ENCODE assay signal across 25 cellular contexts in the genomic region with DNA sequence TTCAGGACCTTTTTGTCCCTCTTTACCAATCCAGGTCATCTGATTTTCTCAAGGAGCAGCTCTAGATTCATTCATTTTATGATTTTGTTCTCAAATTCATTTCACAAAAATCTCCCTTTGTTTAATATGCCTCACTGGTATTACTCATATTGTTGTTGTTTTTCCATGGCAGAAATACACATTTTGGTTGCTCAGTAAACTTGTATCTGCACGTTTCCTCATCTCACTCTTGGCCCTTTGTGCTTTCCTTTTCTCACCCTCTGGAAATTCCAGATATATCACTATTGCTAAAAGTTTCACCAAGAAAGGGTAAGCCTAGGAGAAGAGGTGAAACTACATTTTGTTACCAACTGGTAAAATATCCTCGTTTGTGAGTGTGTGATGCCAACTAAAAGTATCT. TPM values are rescaled to one million over a fixed set of nuclear protein-coding genes. Genes with fewer than 3 reads are reported as not detected.
DNase-seq lines count a peak whose midpoint lies in the region; ATAC-seq, FAIRE-seq and TF ChIP-seq lines count a peak whose summit lies in the region.
"Had no signal": no experiment of that assay in that cellular context is flagged by ENCODE, and none has a peak within 500 bp of the region (broad histone marks: within the 10 kb centered on the region; RNA-seq: fewer than 3 reads in every experiment).

No MANE protein-coding gene starts in this region.

- H3K36me3 ChIP-seq in GM23248 (ENCODE audit: low read depth) (no peaks in the 10 kb centered on the region), bronchial epithelial cell (ENCODE audit: control insufficient read depth, insufficient read depth, low read length) (no peaks in the 10 kb centered on the region), suprapubic skin (no peaks in the 10 kb centered on the region), H7 (replicated peaks; ENCODE audit: control insufficient read depth, insufficient read depth, low read length) (no peaks in the 10 kb centered on the region)
- H3K36me3 ChIP-seq: BE2C; BLaER1 treated with 17β-estradiol and CSF1 and Interleukin-3, amounts not matched to agents 10 nM and 100 nM; HAP-1 had no signal

- H3K4me1 ChIP-seq in GM23248 (ENCODE audit: insufficient read depth) (peaks cover 30% of the 10 kb centered on the region), foreskin keratinocyte (peaks cover 12% of the 10 kb centered on the region), suprapubic skin (peaks cover 23% of the 10 kb centered on the region)
- H3K4me1 ChIP-seq: HAP-1 had no signal

- DNase-seq in GM23248 (peak; percentile 5), bronchial epithelial cell (ENCODE audit: low read depth) (peak; percentile 75), foreskin keratinocyte (peak in 1 of 2 donors; percentile 54), suprapubic skin (ENCODE audit: low spot score in 2 of 2) (no peak), H7 (no peak), NCI-H2081 treated with DMSO at 0.1 percent for 48 hours (lab: John Stamatoyannopoulos, UW) (no peak), NCI-H82 (lab: John Stamatoyannopoulos, UW) (no peak)
- no peak for DNase-seq in T-helper 2 cell treated with Interferon-gamma antibody and Interleukin-4, amounts not matched to agents 5 μg/mL and 100 μg/mL, for 36 hours (ENCODE audit: low spot score)
- DNase-seq: 8988T; ACHN; AML-193; BE2C; Calu3; CD4-positive, alpha-beta memory T cell; COR-L47; DMS153; DND-41 had no signal

- H3K9me3 ChIP-seq in GM23248 (ENCODE audit: low read depth) = no peaks in the 10 kb centered on the region
- no peaks in the 10 kb centered on the region for H3K9me3 ChIP-seq in suprapubic skin
- H3K9me3 ChIP-seq: A549; BE2C; BLaER1 treated with 17β-estradiol and CSF1 and Interleukin-3, amounts not matched to agents 10 nM and 100 nM; HAP-1 had no signal

- peaks cover 26% of the 10 kb centered on the region for H3F3A ChIP-seq in GM23248 (ENCODE audit: insufficient read depth)

- no peak for TF ChIP-seq POLR2A in suprapubic skin (IDR thresholded peaks at IDR 0.05)

- peak overlapping the region; percentile 1; the same call in 1 of the 2 replicates for H2AFZ ChIP-seq in GM23248
- H2AFZ ChIP-seq: GM23338 had no signal

- no peak for TF ChIP-seq CTCF in bronchial epithelial cell (IDR thresholded peaks at IDR 0.05; ENCODE audit: insufficient read depth, low read length, severe bottlenecking)
- no peak for TF ChIP-seq CTCF in foreskin keratinocyte (conservative IDR thresholded peaks at IDR 0.05)
- no peak for TF ChIP-seq CTCF in suprapubic skin (IDR thresholded peaks at IDR 0.05)

- H3K27ac Mint-ChIP-seq in T-helper 2 cell treated with Interferon-gamma antibody and Interleukin-4, amounts not matched to agents 5 μg/mL and 100 μg/mL, for 36 hours = no peak overlapping the region
- H3K27ac Mint-ChIP-seq: CD4-positive, alpha-beta memory T cell; GM23338 had no signal

- no peak for TF ChIP-seq EP300 in suprapubic skin (IDR thresholded peaks at IDR 0.05)

- H3K36me3 Mint-ChIP-seq in T-helper 2 cell treated with Interferon-gamma antibody and Interleukin-4, amounts not matched to agents 5 μg/mL and 100 μg/mL, for 36 hours (ENCODE audit: low read depth) = no peaks in the 10 kb centered on the region
- H3K36me3 Mint-ChIP-seq: CD4-positive, alpha-beta memory T cell had no signal

- H3K9ac ChIP-seq in GM23248 = no peak overlapping the region
- H3K9ac ChIP-seq: BLaER1 treated with 17β-estradiol and CSF1 and Interleukin-3, amounts not matched to agents 10 nM and 100 nM had no signal

- no peaks in the 10 kb centered on the region for H3K27me3 Mint-ChIP-seq in T-helper 2 cell treated with Interferon-gamma antibody and Interleukin-4, amounts not matched to agents 5 μg/mL and 100 μg/mL, for 36 hours (ENCODE audit: low read depth)
- H3K27me3 Mint-ChIP-seq: CD4-positive, alpha-beta memory T cell had no signal

- no peak overlapping the region for H3K4me2 ChIP-seq in GM23248 (ENCODE audit: unreplicated experiment)
- H3K4me2 ChIP-seq: A549, GM23338 had no signal

- FAIRE-seq in bronchial epithelial cell (lab: Jason Lieb, UNC) = no peak
- FAIRE-seq: A549, G401.6, GM12892 had no signal

- 47 to 62% methylated on average over 2 of the region's 2 CpGs for WGBS in GM23248 (ENCODE audit: low coverage in 1 of 2, low lambda C conversion rate in 2 of 2, missing lambda C conversion rate in 2 of 2), 2 experiments
- 48% methylated on average over 2 of the region's 2 CpGs for WGBS in suprapubic skin

- ATAC-seq in foreskin keratinocyte = peak; percentile 59
- ATAC-seq: A549, GM23338 had no signal

- no peaks in the 10 kb centered on the region for H3K79me2 ChIP-seq in GM23248 (ENCODE audit: insufficient read depth)

- H3K27me3 ChIP-seq in GM23248 (replicated peaks; ENCODE audit: insufficient read depth) (no peaks in the 10 kb centered on the region), bronchial epithelial cell (ENCODE audit: control insufficient read depth, insufficient read depth, low read length) (no peaks in the 10 kb centered on the region), foreskin keratinocyte (no peaks in the 10 kb centered on the region), suprapubic skin (no peaks in the 10 kb centered on the region), H7 (ENCODE audit: control insufficient read depth, insufficient read depth, low read length) (no peaks in the 10 kb centered on the region)
- H3K27me3 ChIP-seq: BE2C; BLaER1 treated with 17β-estradiol and CSF1 and Interleukin-3, amounts not matched to agents 10 nM and 100 nM had no signal

- in situ Hi-C loops in GM23248 (cut with MboI) = no loop called here

- H3K4me1 Mint-ChIP-seq in T-helper 2 cell treated with Interferon-gamma antibody and Interleukin-4, amounts not matched to agents 5 μg/mL and 100 μg/mL, for 36 hours (ENCODE audit: low read depth) = peaks cover 7% of the 10 kb centered on the region
- H3K4me1 Mint-ChIP-seq: CD4-positive, alpha-beta memory T cell; GM23338 had no signal

- H4K20me1 ChIP-seq in GM23248 (ENCODE audit: insufficient read depth) = no peaks in the 10 kb centered on the region
- H4K20me1 ChIP-seq: BLaER1 treated with 17β-estradiol and CSF1 and Interleukin-3, amounts not matched to agents 10 nM and 100 nM had no signal

- H3K27ac ChIP-seq in GM23248 = peak overlapping the region; percentile 33
- peak overlapping the region; percentile 63 for H3K27ac ChIP-seq in foreskin keratinocyte
- H3K27ac ChIP-seq in suprapubic skin = peak overlapping the region; percentile 66
- H3K27ac ChIP-seq: A549; BLaER1 treated with 17β-estradiol and CSF1 and Interleukin-3, amounts not matched to agents 10 nM and 100 nM had no signal

- H3K4me3 Mint-ChIP-seq in T-helper 2 cell treated with Interferon-gamma antibody and Interleukin-4, amounts not matched to agents 5 μg/mL and 100 μg/mL, for 36 hours = no peak overlapping the region
- H3K4me3 Mint-ChIP-seq: CD4-positive, alpha-beta memory T cell; GM23338; HFFc6 had no signal

- H3K9me2 ChIP-seq in GM23248 (ENCODE audit: insufficient read depth) = no peaks in the 10 kb centered on the region

- H3K4me3 ChIP-seq in GM23248 (no peak overlapping the region), bronchial epithelial cell (ENCODE audit: low read depth, low read length) (no peak overlapping the region), suprapubic skin (no peak overlapping the region), H7 (ENCODE audit: insufficient read depth, low read depth, low read length) (no peak overlapping the region)
- H3K4me3 ChIP-seq: A549; BLaER1 treated with 17β-estradiol and CSF1 and Interleukin-3, amounts not matched to agents 10 nM and 100 nM; GM23338; HAP-1 had no signal

- H3K9me3 Mint-ChIP-seq in T-helper 2 cell treated with Interferon-gamma antibody and Interleukin-4, amounts not matched to agents 5 μg/mL and 100 μg/mL, for 36 hours = no peaks in the 10 kb centered on the region
- H3K9me3 Mint-ChIP-seq: CD4-positive, alpha-beta memory T cell; GM23338; HFFc6 had no signal

RNA-seq across cellular contexts. Expression of a gene that starts 14.8 kb away (rescaled TPM):
- total RNA-seq in GM23248 (2014; rRNA removed; shearing (Covaris generic)) = 5.7 and 6.3 TPM in 2 replicates
- polyA plus RNA-seq in GM23248 (2016; fragmentation: Nextera tagmentation; extraction: Ambion mirVana) (5.1 and 5.3 TPM in 2 replicates), foreskin keratinocyte (0.02 TPM in 1 of 2 replicates, not detected in the other)
- total RNA-seq in bronchial epithelial cell (not detected in 2 replicates), foreskin keratinocyte (not detected in 2 replicates), suprapubic skin (10 to 100 TPM in 1 of 4 donors, 1 to 10 TPM in 3; 2.8 to 13.3 (median 5.3) TPM)
- total RNA-seq in H7 (2014; rRNA removed; shearing (Covaris generic)) = not detected in 2 replicates
- total RNA-seq: Calu3; CD4-positive, alpha-beta memory T cell; GM23338; H4 had no signal
- polyA plus RNA-seq: A549; CD4-positive, alpha-beta memory T cell had no signal

RNA-seq across cellular contexts. Expression of a gene that starts 43.2 kb away (rescaled TPM):
- total RNA-seq in GM23248 (2014; rRNA removed; shearing (Covaris generic)) = 0.11 TPM in 1 of 2 replicates, not detected in the other
- polyA plus RNA-seq in GM23248 (2016; fragmentation: Nextera tagmentation; extraction: Ambion mirVana) (0.13 and 0.14 TPM in 2 replicates), foreskin keratinocyte (not detected in 2 replicates)
- total RNA-seq in bronchial epithelial cell (not detected in 2 replicates), foreskin keratinocyte (not detected in 2 replicates), suprapubic skin (1 to 10 TPM; 2.5 to 5.2 (median 2.7) TPM)
- total RNA-seq in H7 (2014; rRNA removed; shearing (Covaris generic)) = not detected in 2 replicates
- total RNA-seq: CD4-positive, alpha-beta memory T cell; GM23338; HFFc6 had no signal
- polyA plus RNA-seq: A549 had no signal

Comparison
In these comparisons a context has a peak if more than half of its experiments do, and no peak if none do; other contexts are left out.
1. DNase-seq: peak in GM23248 (single experiment) and bronchial epithelial cell (single experiment); none in suprapubic skin (0 of 2), H7 (single experiment), T-helper 2 cell treated with Interferon-gamma antibody and Interleukin-4, amounts not matched to agents 5 μg/mL and 100 μg/mL, for 36 hours (single experiment), NCI-H2081 treated with DMSO at 0.1 percent for 48 hours (single experiment) and NCI-H82 (single experiment).
2. Peak in every context shown above with its lines, with median percentiles within 50 percentile points of each other: H3K27ac ChIP-seq.